ENCODE assay signal across 8 cellular contexts in the genomic region with DNA sequence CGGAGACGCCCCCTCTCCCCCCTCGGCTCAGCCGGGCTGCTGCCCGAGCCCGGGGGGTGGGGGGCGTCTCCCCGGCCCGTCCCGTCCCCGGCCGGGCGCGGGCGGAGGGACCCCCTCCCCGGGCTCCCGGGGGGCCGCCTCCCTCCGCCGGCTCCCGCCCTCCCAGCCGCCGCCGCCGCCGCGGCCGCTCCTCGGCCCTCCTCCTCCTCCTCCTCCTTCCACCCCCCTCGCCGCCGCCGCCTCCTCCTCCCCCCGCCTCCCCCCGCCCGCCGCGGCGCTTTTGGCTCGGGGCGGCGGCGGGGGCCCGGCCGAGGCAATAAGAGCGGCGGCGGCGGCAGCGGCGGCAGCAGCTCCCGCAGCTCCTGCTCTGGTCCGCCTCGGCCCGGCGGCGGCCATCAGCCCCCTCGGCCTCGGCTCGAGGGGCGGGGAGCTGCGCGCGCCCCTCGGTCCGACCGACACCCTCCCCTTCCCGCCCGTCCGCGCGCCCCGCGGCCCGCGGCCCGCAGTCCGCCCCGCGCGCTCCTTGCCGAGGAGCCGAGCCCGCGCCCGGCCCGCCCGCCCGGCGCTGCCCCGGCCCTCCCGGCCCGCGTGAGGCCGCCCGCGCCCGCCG. TPM values are rescaled to one million over a fixed set of nuclear protein-coding genes. Genes with fewer than 3 reads are reported as not detected.
DNase-seq lines count a peak whose midpoint lies in the region; ATAC-seq and TF ChIP-seq lines count a peak whose summit lies in the region.

No MANE protein-coding gene starts in this region.

- ATAC-seq in HG02852 (IDR thresholded peaks at IDR 0.05; ENCODE audit: unreplicated experiment) = peak; percentile 21
- ATAC-seq in naive thymus-derived CD4-positive, alpha-beta T cell = peak; percentile 49

- no peaks in the 10 kb centered on the region for H3K9me3 Mint-ChIP-seq in activated T-cell treated with anti-CD3 and anti-CD28 coated beads, Interleukin-2, amount 50 U/mL, for 24 hours
- peaks cover 0 to 7% (median 0%) of the 10 kb centered on the region in 11 donors for H3K9me3 Mint-ChIP-seq in naive thymus-derived CD4-positive, alpha-beta T cell

- peak in 2 of 4 donors; percentile 78 to 81 for TF ChIP-seq POLR2A in esophagus squamous epithelium (IDR thresholded peaks at IDR 0.05)

- peaks cover 54% of the 10 kb centered on the region for H3K4me1 Mint-ChIP-seq in activated T-cell treated with anti-CD3 and anti-CD28 coated beads, Interleukin-2, amount 50 U/mL, for 24 hours (ENCODE audit: low read depth)
- peaks cover 36 to 61% (median 55%) of the 10 kb centered on the region in 7 donors for H3K4me1 Mint-ChIP-seq in naive thymus-derived CD4-positive, alpha-beta T cell

- WGBS in esophagus squamous epithelium, 2 donors = no CpG with 5 or more reads among the region's 99 CpGs

- DNase-seq in GM12865 (ENCODE audit: low read depth) (peak; percentile 88), NT2/D1 (ENCODE audit: low read depth, low spot score) (no peak), esophagus squamous epithelium (lab: John Stamatoyannopoulos, UW) (no peak), NCI-H1048 (lab: John Stamatoyannopoulos, UW) (no peak)
- peak; percentile 83 for DNase-seq in activated T-cell treated with anti-CD3 and anti-CD28 coated beads, Interleukin-2, amount 50 U/mL, for 24 hours
- DNase-seq in naive thymus-derived CD4-positive, alpha-beta T cell = peak; percentile 54 to 75 (median 71)
- peak; percentile 72 for DNase-seq in stimulated activated naive CD4-positive, alpha-beta T cell treated with Interleukin-2 at 50 U/mL for 16 hours (lab: John Stamatoyannopoulos, UW)

- no peaks in the 10 kb centered on the region for H3K27me3 ChIP-seq in NT2/D1 (ENCODE audit: insufficient read depth, insufficient read length)
- H3K27me3 ChIP-seq in esophagus squamous epithelium = no peaks in the 10 kb centered on the region
- H3K27me3 ChIP-seq in naive thymus-derived CD4-positive, alpha-beta T cell (ENCODE audit: control insufficient read depth in 2 of 2, insufficient read depth in 2 of 2, low read length in 2 of 2) = no peaks in the 10 kb centered on the region

- intact Hi-C loops in esophagus squamous epithelium (cut with DNase I) = loop anchor here (10.0 kb wide), 1 partner anchor 144 kb away; a partner anchor contains a TSS
- intact Hi-C loops in naive thymus-derived CD4-positive, alpha-beta T cell (cut with micrococcal nuclease) = loop anchor here (1.0 to 10.0 kb wide), 9 partner anchors 231 to 1494 kb away; a partner anchor contains a TSS

- H3K4me1 ChIP-seq in NT2/D1 (ENCODE audit: insufficient read depth, insufficient read length) = peaks cover 5% of the 10 kb centered on the region
- peaks cover 20 to 48% (median 36%) of the 10 kb centered on the region in 3 donors for H3K4me1 ChIP-seq in esophagus squamous epithelium
- peaks cover 23 to 31% of the 10 kb centered on the region in 2 donors for H3K4me1 ChIP-seq in naive thymus-derived CD4-positive, alpha-beta T cell (ENCODE audit: control insufficient read depth in 2 of 2, insufficient read depth in 2 of 2, low read length in 2 of 2)

- H3K27ac ChIP-seq in esophagus squamous epithelium = peak overlapping the region; percentile 99
- H3K27ac ChIP-seq in naive thymus-derived CD4-positive, alpha-beta T cell (ENCODE audit: low read depth, low read length) = peak overlapping the region; percentile 96

- H3K4me3 ChIP-seq in GM12865 (ENCODE audit: low read depth, low read length) (peak overlapping the region; percentile 54), NT2/D1 (ENCODE audit: insufficient read length, low read depth) (peak overlapping the region; percentile 91), esophagus squamous epithelium (peak overlapping the region; percentile 83 to 97 (median 88))
- H3K4me3 ChIP-seq in naive thymus-derived CD4-positive, alpha-beta T cell (ENCODE audit: low read length) = peak overlapping the region; percentile 74

- H3K9me3 ChIP-seq in NT2/D1 (ENCODE audit: insufficient read depth, low read length) (no peaks in the 10 kb centered on the region), esophagus squamous epithelium (no peaks in the 10 kb centered on the region)
- no peaks in the 10 kb centered on the region for H3K9me3 ChIP-seq in naive thymus-derived CD4-positive, alpha-beta T cell (ENCODE audit: control insufficient read depth in 2 of 3, low read length in 3 of 3)

- CTCF ChIA-PET in naive thymus-derived CD4-positive, alpha-beta T cell (lab: Charles Lee) = no interaction called here

- H3K27ac Mint-ChIP-seq in activated T-cell treated with anti-CD3 and anti-CD28 coated beads, Interleukin-2, amount 50 U/mL, for 24 hours = no peak overlapping the region
- peak overlapping the region in 4 of 9 donors; percentile 89 to 99 (median 95) for H3K27ac Mint-ChIP-seq in naive thymus-derived CD4-positive, alpha-beta T cell

- H3K36me3 ChIP-seq in NT2/D1 (ENCODE audit: insufficient read depth, insufficient read length, low read length) = peaks cover 21% of the 10 kb centered on the region
- peaks cover 0 to 4% (median 0%) of the 10 kb centered on the region in 3 donors for H3K36me3 ChIP-seq in esophagus squamous epithelium
- peaks cover 0 to 7% (median 0%) of the 10 kb centered on the region in 3 experiments for H3K36me3 ChIP-seq in naive thymus-derived CD4-positive, alpha-beta T cell (ENCODE audit: control insufficient read depth in 2 of 3, insufficient read depth in 3 of 3, low read length in 3 of 3)

- POLR2A ChIA-PET in naive thymus-derived CD4-positive, alpha-beta T cell (lab: Charles Lee) = interaction anchor here (0.6 to 1.4 kb wide), 8 partner anchors 12 to 240 kb away, joined by 3 to 13 read pairs (median 4); a partner anchor contains a TSS

- peak overlapping the region; percentile 96 for H3K9ac ChIP-seq in NT2/D1 (ENCODE audit: insufficient read length, low read depth)

- H3K27me3 Mint-ChIP-seq in activated T-cell treated with anti-CD3 and anti-CD28 coated beads, Interleukin-2, amount 50 U/mL, for 24 hours = no peaks in the 10 kb centered on the region
- peaks cover 0 to 3% (median 0%) of the 10 kb centered on the region in 5 donors for H3K27me3 Mint-ChIP-seq in naive thymus-derived CD4-positive, alpha-beta T cell

- TF ChIP-seq CTCF in GM12865 (IDR thresholded peaks at IDR 0.05; ENCODE audit: insufficient read depth, low read depth, low read length, missing control alignments) (no peak), esophagus squamous epithelium (IDR thresholded peaks at IDR 0.05) (no peak)

- peak overlapping the region; percentile 72 for H3K4me3 Mint-ChIP-seq in activated T-cell treated with anti-CD3 and anti-CD28 coated beads, Interleukin-2, amount 50 U/mL, for 24 hours
- peak overlapping the region in 7 of 10 donors; percentile 73 to 98 (median 93) for H3K4me3 Mint-ChIP-seq in naive thymus-derived CD4-positive, alpha-beta T cell

- H3K36me3 Mint-ChIP-seq in activated T-cell treated with anti-CD3 and anti-CD28 coated beads, Interleukin-2, amount 50 U/mL, for 24 hours (ENCODE audit: low read depth) = peaks cover 38% of the 10 kb centered on the region
- peaks cover 0 to 10% (median 0%) of the 10 kb centered on the region in 5 donors for H3K36me3 Mint-ChIP-seq in naive thymus-derived CD4-positive, alpha-beta T cell

RNA-seq across cellular contexts. Expression of a gene that starts 38.7 kb away (rescaled TPM):
- total RNA-seq in esophagus squamous epithelium = 100 to 1,000 TPM; 334 to 513 (median 458) TPM
- 100 to 1,000 TPM; 694 to 907 (median 775) TPM for total RNA-seq in naive thymus-derived CD4-positive, alpha-beta T cell
- polyA plus RNA-seq in naive thymus-derived CD4-positive, alpha-beta T cell = 100 to 1,000 TPM; 147 to 221 TPM

RNA-seq across cellular contexts. Expression of a gene that starts 40.5 kb away (rescaled TPM):
- under 1 TPM in 3 of 4 donors, not detected in 1; 0.19 to 0.48 (median 0.34) TPM for total RNA-seq in esophagus squamous epithelium
- total RNA-seq in naive thymus-derived CD4-positive, alpha-beta T cell = 1 to 10 TPM in 3 of 5 experiments, under 1 TPM in 2; 0.13 to 2.0 (median 1.5) TPM
- not detected for polyA plus RNA-seq in naive thymus-derived CD4-positive, alpha-beta T cell

Comparison
In these comparisons a context has a peak if more than half of its experiments do, and no peak if none do; other contexts are left out.
1. DNase-seq: peak in GM12865 (single experiment), activated T-cell treated with anti-CD3 and anti-CD28 coated beads, Interleukin-2, amount 50 U/mL, for 24 hours (single experiment), naive thymus-derived CD4-positive, alpha-beta T cell (9 of 9) and stimulated activated naive CD4-positive, alpha-beta T cell treated with Interleukin-2 at 50 U/mL for 16 hours (single experiment); none in NT2/D1 (single experiment), esophagus squamous epithelium (single experiment) and NCI-H1048 (single experiment).
2. Peak in every context shown above with its lines, with median percentiles within 50 percentile points of each other: H3K4me3 ChIP-seq.